Comparison of ENCODE assay signal across 15 cellular contexts in the genomic region with DNA sequence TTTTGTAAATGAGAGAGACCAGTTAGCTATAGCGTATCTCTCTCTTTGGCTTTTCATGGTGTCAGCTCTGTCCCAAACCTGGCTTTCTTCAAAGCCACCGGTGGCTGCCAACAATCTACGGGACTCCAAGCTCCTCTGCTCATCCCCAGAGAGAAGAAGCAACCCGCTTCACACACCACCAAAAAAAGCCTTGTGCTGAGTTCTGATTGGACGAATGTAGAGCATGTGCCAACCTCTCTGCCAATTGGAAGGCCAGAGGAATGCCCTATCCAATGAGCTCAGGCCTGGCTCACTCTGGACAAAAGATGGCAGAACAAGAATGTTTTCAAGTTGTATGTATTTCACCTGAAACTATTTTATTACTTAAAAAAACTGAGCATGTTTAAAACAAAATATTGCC.
A peak's percentile ranks its signal among the peaks of the same experiment; 100 is the strongest.
DNase-seq lines count a peak whose midpoint lies in the region; ATAC-seq, FAIRE-seq and TF ChIP-seq lines count a peak whose summit lies in the region.
"Had no signal": no experiment of that assay in that cellular context is flagged by ENCODE, and none has a peak within 500 bp of the region (broad histone marks: within the 10 kb centered on the region; RNA-seq: fewer than 3 reads in every experiment).

No MANE protein-coding gene starts in this region.

- no peak for TF ChIP-seq EP300 in HepG2 (IDR thresholded peaks at IDR 0.05; ENCODE audit: low read depth in 2 of 2, low read length in 2 of 2)
- TF ChIP-seq EP300 in HepG2 (CRISPR knock-in tag; IDR thresholded peaks at IDR 0.05; ENCODE audit: borderline replicate concordance), result no peak
- TF ChIP-seq EP300 in SK-N-SH (IDR thresholded peaks at IDR 0.05; ENCODE audit: borderline replicate concordance in 1 of 2, low read depth in 1 of 2, low read length in 1 of 2), result no peak

- ATAC-seq in HepG2 (no peak), right lobe of liver (no peak), GM21360 (IDR thresholded peaks at IDR 0.05; ENCODE audit: unreplicated experiment) (no peak), GM18511 (IDR thresholded peaks at IDR 0.05; ENCODE audit: unreplicated experiment) (no peak)

- H3F3A ChIP-seq in SK-N-SH (replicated peaks; ENCODE audit: insufficient read depth), result no peaks in the 10 kb centered on the region

- BruUV-seq in HepG2 (replicated peaks; lab: Mats Ljungman, UMichigan), result no TSS peak

- no peak for FAIRE-seq in HepG2 (lab: Jason Lieb, UNC)
- FAIRE-seq: H1 had no signal

- TF ChIP-seq POLR2A in HepG2 (IDR thresholded peaks at IDR 0.05; ENCODE audit: insufficient read depth in 1 of 2, low read depth in 2 of 2, low read length in 2 of 2) (no peak), right lobe of liver (IDR thresholded peaks at IDR 0.05) (no peak), testis (IDR thresholded peaks at IDR 0.05) (no peak)

- H3K4me3 ChIP-seq in HepG2 (replicated peaks in 1 of 3; ENCODE audit: insufficient read depth in 1 of 3, low read depth in 2 of 3, low read length in 3 of 3) (no peak overlapping the region), right lobe of liver (no peak overlapping the region), SK-N-SH (ENCODE audit: low read depth in 2 of 2, low read length in 1 of 2) (no peak overlapping the region), testis (no peak overlapping the region)
- H3K4me3 ChIP-seq: BLaER1 treated with 17β-estradiol and CSF1 and Interleukin-3, amounts not matched to agents 10 nM and 100 nM had no signal

- H3K4me1 ChIP-seq in HepG2 (ENCODE audit: insufficient read depth, low read length), result no peaks in the 10 kb centered on the region
- no peaks in the 10 kb centered on the region for H3K4me1 ChIP-seq in right lobe of liver
- H3K4me1 ChIP-seq in SK-N-SH (ENCODE audit: control insufficient read depth in 1 of 2, insufficient read depth in 2 of 2, low read depth in 1 of 2, low read length in 1 of 2), result no peaks in the 10 kb centered on the region
- no peaks in the 10 kb centered on the region for H3K4me1 ChIP-seq in testis

- no peak overlapping the region for H2AFZ ChIP-seq in HepG2 (ENCODE audit: low read length)
- no peak overlapping the region for H2AFZ ChIP-seq in SK-N-SH (ENCODE audit: low read depth)

- no peak for TF ChIP-seq RAD21 in HepG2 (CRISPR knock-in tag; IDR thresholded peaks at IDR 0.05)
- TF ChIP-seq RAD21 in SK-N-SH (IDR thresholded peaks at IDR 0.05; ENCODE audit: low read length), result no peak

- H3K9me2 ChIP-seq in SK-N-SH, result no peaks in the 10 kb centered on the region

- CTCF ChIA-PET in HepG2 (lab: Yijun Ruan, JAX; ENCODE audit: low intra/inter-chr PET ratio, low total read pairs) (no interaction called here), SK-N-SH (lab: Yijun Ruan, JAX) (no interaction called here)

- H3K9me3 ChIP-seq in HepG2 (ENCODE audit: low read length), result no peaks in the 10 kb centered on the region
- no peaks in the 10 kb centered on the region for H3K9me3 ChIP-seq in right lobe of liver
- no peaks in the 10 kb centered on the region for H3K9me3 ChIP-seq in SK-N-SH
- no peaks in the 10 kb centered on the region for H3K9me3 ChIP-seq in testis

- H4K20me1 ChIP-seq in HepG2 (ENCODE audit: insufficient read depth, low read length), result no peaks in the 10 kb centered on the region
- no peaks in the 10 kb centered on the region for H4K20me1 ChIP-seq in SK-N-SH (ENCODE audit: insufficient read depth)
- H4K20me1 ChIP-seq: BLaER1 treated with 17β-estradiol and CSF1 and Interleukin-3, amounts not matched to agents 10 nM and 100 nM had no signal

- H3K9ac ChIP-seq in HepG2 (ENCODE audit: insufficient read depth, low read depth, low read length), result no peak overlapping the region
- H3K9ac ChIP-seq in SK-N-SH, result no peak overlapping the region
- H3K9ac ChIP-seq: BLaER1 treated with 17β-estradiol and CSF1 and Interleukin-3, amounts not matched to agents 10 nM and 100 nM had no signal

- 26% methylated on average over 5 of the region's 5 CpGs for WGBS in HepG2 (ENCODE audit: low lambda C conversion rate)
- 69% methylated on average over 5 of the region's 5 CpGs for WGBS in right lobe of liver (ENCODE audit: insufficient coverage, low coverage, low lambda C conversion rate, missing lambda C conversion rate)
- 20% methylated on average over 5 of the region's 5 CpGs for WGBS in SK-N-SH (ENCODE audit: low lambda C conversion rate)
- WGBS in testis, 2 donors, result 58 to 71% methylated on average over 5 of the region's 5 CpGs

- TF ChIP-seq CTCF in HepG2 (CRISPR knock-in tag; IDR thresholded peaks at IDR 0.05) (no peak), right lobe of liver (IDR thresholded peaks at IDR 0.05) (no peak), SK-N-SH (IDR thresholded peaks at IDR 0.05) (no peak), testis (IDR thresholded peaks at IDR 0.05) (no peak)

- H3K36me3 ChIP-seq in HepG2 (replicated peaks in 1 of 2; ENCODE audit: control insufficient read depth in 1 of 2, insufficient read depth in 2 of 2, low read length in 2 of 2), result no peaks in the 10 kb centered on the region
- H3K36me3 ChIP-seq in right lobe of liver, result no peaks in the 10 kb centered on the region
- no peaks in the 10 kb centered on the region for H3K36me3 ChIP-seq in SK-N-SH (replicated peaks in 1 of 2; ENCODE audit: control insufficient read depth in 1 of 2, insufficient read depth in 2 of 2, low read length in 1 of 2)
- no peaks in the 10 kb centered on the region for H3K36me3 ChIP-seq in testis (ENCODE audit: low read depth, missing control alignments)
- H3K36me3 ChIP-seq: BLaER1 treated with 17β-estradiol and CSF1 and Interleukin-3, amounts not matched to agents 10 nM and 100 nM had no signal

- H3K79me2 ChIP-seq in HepG2 (ENCODE audit: insufficient read depth, low read length), result no peaks in the 10 kb centered on the region
- H3K79me2 ChIP-seq in SK-N-SH (ENCODE audit: insufficient read depth), result no peaks in the 10 kb centered on the region

- DNase-seq in HepG2 (ENCODE audit: low spot score) (no peak), right lobe of liver (no peak), NAMALWA (ENCODE audit: low spot score) (peak; percentile 41), SK-N-SH (no peak), testis (peak; percentile 45), NCI-H345 treated with DMSO at 0.1 percent for 48 hours (lab: John Stamatoyannopoulos, UW; ENCODE audit: unreplicated experiment) (no peak)
- DNase-seq: 8988T; ACHN; CD4-positive, CD25-positive, alpha-beta regulatory T cell; DMS53; HCEC 1CT had no signal

- intact Hi-C loops in HepG2 (cut with micrococcal nuclease; ENCODE audit: unreplicated experiment) (no loop called here), right lobe of liver (cut with DNase I) (no loop called here), testis (cut with DNase I; ENCODE audit: low total_unique reads) (no loop called here)

- H3K27me3 ChIP-seq in HepG2 (ENCODE audit: control insufficient read depth in 1 of 2, insufficient read depth in 2 of 2, low read length in 2 of 2) (peaks cover 0 to 19% of the 10 kb centered on the region in 2 experiments; a peak in 2 of 5 replicates), right lobe of liver (no peaks in the 10 kb centered on the region), SK-N-SH (ENCODE audit: insufficient read depth) (peaks cover 74% of the 10 kb centered on the region; the same call in 1 of the 2 replicates), testis (no peaks in the 10 kb centered on the region)
- H3K27me3 ChIP-seq: BLaER1 treated with 17β-estradiol and CSF1 and Interleukin-3, amounts not matched to agents 10 nM and 100 nM had no signal

- POLR2A ChIA-PET in HepG2 (lab: Yijun Ruan, JAX) (no interaction called here), SK-N-SH (lab: Yijun Ruan, JAX) (no interaction called here)

- H3K4me2 ChIP-seq in HepG2 (ENCODE audit: low read depth, low read length), result no peak overlapping the region
- no peak overlapping the region for H3K4me2 ChIP-seq in SK-N-SH
- H3K4me2 ChIP-seq: BLaER1 treated with 17β-estradiol and CSF1 and Interleukin-3, amounts not matched to agents 10 nM and 100 nM had no signal

- H3K27ac ChIP-seq in HepG2 (ENCODE audit: extremely low read length, insufficient read depth, low read length), result no peak overlapping the region
- H3K27ac ChIP-seq in right lobe of liver, result no peak overlapping the region
- no peak overlapping the region for H3K27ac ChIP-seq in SK-N-SH (ENCODE audit: low read depth in 2 of 2, low read length in 1 of 2)
- no peak overlapping the region for H3K27ac ChIP-seq in testis
- H3K27ac ChIP-seq: BLaER1 treated with 17β-estradiol and CSF1 and Interleukin-3, amounts not matched to agents 10 nM and 100 nM had no signal

- in situ Hi-C loops in HepG2 (cut with HindIII; ENCODE audit: extremely low pct_ligation_motif_present, low pct_unique_long_range_greater_than_20kb), result no loop called here

TF ChIP-seq in HepG2, 621 proteins besides CTCF, POLR2A, EP300 and RAD21:
- 0 out of 2 replicates have a peak, but pooled peaks have one; percentile 9 for TF ChIP-seq NFYB (CRISPR knock-in tag; IDR thresholded peaks at IDR 0.05)
- TF ChIP-seq MIER2 (CRISPR knock-in tag; IDR thresholded peaks at IDR 0.05), result no peak

TF ChIP-seq in SK-N-SH, 30 proteins besides CTCF, POLR2A, EP300 and RAD21:
- TF ChIP-seq, protein P1, sequence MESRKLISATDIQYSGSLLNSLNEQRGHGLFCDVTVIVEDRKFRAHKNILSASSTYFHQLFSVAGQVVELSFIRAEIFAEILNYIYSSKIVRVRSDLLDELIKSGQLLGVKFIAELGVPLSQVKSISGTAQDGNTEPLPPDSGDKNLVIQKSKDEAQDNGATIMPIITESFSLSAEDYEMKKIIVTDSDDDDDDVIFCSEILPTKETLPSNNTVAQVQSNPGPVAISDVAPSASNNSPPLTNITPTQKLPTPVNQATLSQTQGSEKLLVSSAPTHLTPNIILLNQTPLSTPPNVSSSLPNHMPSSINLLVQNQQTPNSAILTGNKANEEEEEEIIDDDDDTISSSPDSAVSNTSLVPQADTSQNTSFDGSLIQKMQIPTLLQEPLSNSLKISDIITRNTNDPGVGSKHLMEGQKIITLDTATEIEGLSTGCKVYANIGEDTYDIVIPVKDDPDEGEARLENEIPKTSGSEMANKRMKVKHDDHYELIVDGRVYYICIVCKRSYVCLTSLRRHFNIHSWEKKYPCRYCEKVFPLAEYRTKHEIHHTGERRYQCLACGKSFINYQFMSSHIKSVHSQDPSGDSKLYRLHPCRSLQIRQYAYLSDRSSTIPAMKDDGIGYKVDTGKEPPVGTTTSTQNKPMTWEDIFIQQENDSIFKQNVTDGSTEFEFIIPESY (IDR thresholded peaks at IDR 0.05; ENCODE audit: borderline replicate concordance, low read depth), result no peak
- TF ChIP-seq, protein P2, sequence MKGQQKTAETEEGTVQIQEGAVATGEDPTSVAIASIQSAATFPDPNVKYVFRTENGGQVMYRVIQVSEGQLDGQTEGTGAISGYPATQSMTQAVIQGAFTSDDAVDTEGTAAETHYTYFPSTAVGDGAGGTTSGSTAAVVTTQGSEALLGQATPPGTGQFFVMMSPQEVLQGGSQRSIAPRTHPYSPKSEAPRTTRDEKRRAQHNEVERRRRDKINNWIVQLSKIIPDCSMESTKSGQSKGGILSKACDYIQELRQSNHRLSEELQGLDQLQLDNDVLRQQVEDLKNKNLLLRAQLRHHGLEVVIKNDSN (IDR thresholded peaks at IDR 0.05; ENCODE audit: borderline replicate concordance, low read depth), result peak; percentile 17; the same call in 1 of the 2 replicates

Comparison
In these comparisons a context has a peak if more than half of its experiments do, and no peak if none do; other contexts are left out.
1. DNase-seq: peak in NAMALWA (single experiment) and testis (single experiment); none in HepG2 (single experiment), right lobe of liver (0 of 3), SK-N-SH (single experiment) and NCI-H345 treated with DMSO at 0.1 percent for 48 hours (single experiment).